8 cellular contexts compared by ENCODE assay signal in genomic region chr10:68334672-68335467, GRCh38. TPM values are rescaled to one million over a fixed set of nuclear protein-coding genes. Genes with fewer than 3 reads are reported as not detected.
A peak's percentile ranks its signal among the peaks of the same experiment; 100 is the strongest.
DNase-seq lines count a peak whose midpoint lies in the region; ATAC-seq and TF ChIP-seq lines count a peak whose summit lies in the region.

No MANE protein-coding gene starts in this region.

- H3K4me1 Mint-ChIP-seq in IgD-negative memory B cell (peaks cover 44 to 57% (median 52%) of the 10 kb centered on the region in 3 donors), natural killer cell (peaks cover 73 to 79% of the 10 kb centered on the region in 2 donors)

- H3K9me3 ChIP-seq in AG04450 (ENCODE audit: control insufficient read depth, insufficient read depth, low read length): no peaks in the 10 kb centered on the region

- H3K27me3 Mint-ChIP-seq in IgD-negative memory B cell: no peaks in the 10 kb centered on the region
- no peaks in the 10 kb centered on the region for H3K27me3 Mint-ChIP-seq in natural killer cell (ENCODE audit: low read depth in 2 of 2)

- POLR2A ChIA-PET in AG04450 (lab: Yijun Ruan, JAX): interaction anchor here (0.5 to 0.7 kb wide), 2 partner anchors 107 to 248 kb away, joined by 3 read pairs; no protein-coding TSS in a partner anchor

- H3K27ac Mint-ChIP-seq in IgD-negative memory B cell (peak overlapping the region; percentile 90 to 100 (median 97)), natural killer cell (peak overlapping the region; percentile 97 to 99)

- intact Hi-C loops in natural killer cell (cut with micrococcal nuclease): loop anchor here (5.0 kb wide), 4 partner anchors 192 to 573 kb away; partner anchors contain the start of genes CCAR1 and SLC25A16

- H3K9me3 Mint-ChIP-seq in IgD-negative memory B cell: no peaks in the 10 kb centered on the region
- no peaks in the 10 kb centered on the region for H3K9me3 Mint-ChIP-seq in natural killer cell

- ATAC-seq in natural killer cell: no peak
- ATAC-seq in HG02623 (IDR thresholded peaks at IDR 0.05; ENCODE audit: unreplicated experiment): no peak
- ATAC-seq in HG02678 (IDR thresholded peaks at IDR 0.05; ENCODE audit: unreplicated experiment): no peak

- peak overlapping the region; percentile 92 to 100 (median 100) for H3K4me3 Mint-ChIP-seq in IgD-negative memory B cell
- peak overlapping the region; percentile 98 for H3K4me3 Mint-ChIP-seq in natural killer cell

- no peak for DNase-seq in AG04450 (ENCODE audit: low read depth, low spot score)
- DNase-seq in choroid plexus epithelial cell (ENCODE audit: low read depth): no peak
- DNase-seq in natural killer cell: no peak
- no peak for DNase-seq in NCI-H1417 (lab: John Stamatoyannopoulos, UW)
- DNase-seq in effector CD4-positive, alpha-beta T cell: no peak

- no peaks in the 10 kb centered on the region for H3K36me3 Mint-ChIP-seq in IgD-negative memory B cell
- no peaks in the 10 kb centered on the region for H3K36me3 Mint-ChIP-seq in natural killer cell

- no peak for TF ChIP-seq CTCF in AG04450 (IDR thresholded peaks at IDR 0.05; ENCODE audit: low read depth, low read length)
- no peak for TF ChIP-seq CTCF in choroid plexus epithelial cell (conservative IDR thresholded peaks at IDR 0.05; ENCODE audit: low read depth, low read length)
- TF ChIP-seq CTCF in natural killer cell (IDR thresholded peaks at IDR 0.05): no peak

- CTCF ChIA-PET in AG04450 (lab: Charles Lee): interaction anchor here (1.5 to 3.0 kb wide), 2 partner anchors 13 to 14 kb away, joined by 5 to 16 read pairs; no protein-coding TSS in a partner anchor

- H3K27ac ChIP-seq in AG04450 (ENCODE audit: low read depth, low read length): no peak overlapping the region

- H3K4me3 ChIP-seq in AG04450 (ENCODE audit: low read depth, low read length) (peak overlapping the region; percentile 88), choroid plexus epithelial cell (ENCODE audit: low read depth, low read length) (peak overlapping the region; percentile 93)

- no peaks in the 10 kb centered on the region for H3K27me3 ChIP-seq in AG04450 (ENCODE audit: control insufficient read depth, insufficient read depth, low read length)

RNA-seq across cellular contexts. Expression of gene PBLD, which starts 2.1 kb away (rescaled TPM):
- 1.2 and 1.4 TPM in 2 replicates for polyA plus RNA-seq in AG04450 (2011; rRNA removed)
- 0.55 and 1.0 TPM in 2 replicates for polyA minus RNA-seq in AG04450 (2011; rRNA and poly(A)+ RNA removed)
- polyA plus RNA-seq in IgD-negative memory B cell: 0.45 TPM
- 1 to 10 TPM; 1.4 to 2.1 (median 1.4) TPM for total RNA-seq in natural killer cell

RNA-seq across cellular contexts. Expression of gene HNRNPH3, which starts 3.0 kb away (rescaled TPM):
- polyA plus RNA-seq in AG04450 (2011; rRNA removed) (87.8 and 113 TPM in 2 replicates), IgD-negative memory B cell (122 TPM)
- 31.5 and 50.5 TPM in 2 replicates for polyA minus RNA-seq in AG04450 (2011; rRNA and poly(A)+ RNA removed)
- total RNA-seq in natural killer cell: 100 to 1,000 TPM; 132 to 162 (median 142) TPM
